ENCODE assay signal across 26 cellular contexts in the genomic region with DNA sequence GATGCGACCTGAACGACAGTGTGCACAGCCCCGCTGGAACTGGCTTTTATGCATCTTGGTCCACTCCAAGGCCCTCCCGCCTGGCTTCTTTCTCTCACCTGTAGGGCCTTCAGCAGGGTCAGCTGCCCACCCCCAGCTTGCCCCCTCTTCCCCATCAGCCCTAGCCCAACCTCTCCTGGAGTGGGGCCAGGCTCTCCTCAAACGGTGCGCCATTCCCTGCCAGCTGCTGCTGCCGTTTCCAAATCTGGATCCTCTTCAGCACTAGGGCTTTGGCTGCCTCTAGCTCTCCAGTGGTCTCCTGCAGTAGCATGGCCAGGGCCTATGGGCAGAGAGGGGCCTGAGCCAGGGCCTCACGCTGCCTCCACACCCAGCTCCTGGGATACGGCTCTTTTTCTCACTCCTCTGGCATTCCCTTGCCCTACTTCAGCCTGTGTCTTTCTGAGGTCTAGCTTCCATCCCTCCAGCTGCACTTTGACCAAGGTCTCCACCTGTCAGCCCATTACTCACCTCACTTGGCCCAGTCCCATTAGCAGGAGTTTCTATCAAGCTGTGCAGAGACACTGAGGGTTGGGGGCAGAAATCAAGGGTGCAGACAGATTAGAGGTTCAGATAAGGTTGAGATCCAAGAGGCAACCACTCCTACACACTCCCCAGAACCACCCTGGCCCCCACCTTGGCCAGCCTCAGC. TPM values are rescaled to one million over a fixed set of nuclear protein-coding genes. Genes with fewer than 3 reads are reported as not detected.
DNase-seq lines count a peak whose midpoint lies in the region; ATAC-seq and FAIRE-seq lines count a peak whose summit lies in the region.
"Had no signal": no experiment of that assay in that cellular context is flagged by ENCODE, and none has a peak within 500 bp of the region (broad histone marks: within the 10 kb centered on the region; RNA-seq: fewer than 3 reads in every experiment).

No MANE protein-coding gene starts in this region.

- H3K36me3 ChIP-seq in H7 (replicated peaks; ENCODE audit: control insufficient read depth, insufficient read depth, low read length) (peaks cover 15% of the 10 kb centered on the region), small intestine (ENCODE audit: control insufficient read depth in 2 of 2, insufficient read depth in 2 of 2, low read length in 2 of 2) (peaks cover 9 to 21% of the 10 kb centered on the region in 2 donors)

- H3K4me1 Mint-ChIP-seq in activated naive CD8-positive, alpha-beta T cell (ENCODE audit: low read depth), result peaks cover 71% of the 10 kb centered on the region
- peaks cover 70% of the 10 kb centered on the region for H3K4me1 Mint-ChIP-seq in activated naive CD8-positive, alpha-beta T cell treated with anti-CD3 and anti-CD28 coated beads for 36 hours
- H3K4me1 Mint-ChIP-seq in activated naive CD8-positive, alpha-beta T cell treated with anti-CD3 and anti-CD28 coated beads, Interleukin-2, amount 50 U/mL, for 24 hours, result peaks cover 72% of the 10 kb centered on the region

- H3K4me1 ChIP-seq in small intestine (ENCODE audit: control insufficient read depth in 2 of 2, insufficient read depth in 1 of 2, low read depth in 1 of 2, low read length in 1 of 2), result peaks cover 0 to 8% of the 10 kb centered on the region in 2 donors

- WGBS in small intestine, 3 donors, result 70 to 81% (median 75%) methylated on average over 9 of the region's 9 CpGs

- H3K36me3 Mint-ChIP-seq in activated naive CD8-positive, alpha-beta T cell, result peaks cover 2% of the 10 kb centered on the region
- peaks cover 77% of the 10 kb centered on the region for H3K36me3 Mint-ChIP-seq in activated naive CD8-positive, alpha-beta T cell treated with anti-CD3 and anti-CD28 coated beads for 36 hours
- H3K36me3 Mint-ChIP-seq in activated naive CD8-positive, alpha-beta T cell treated with anti-CD3 and anti-CD28 coated beads, Interleukin-2, amount 50 U/mL, for 24 hours (ENCODE audit: low read depth), result peaks cover 76% of the 10 kb centered on the region

- no peaks in the 10 kb centered on the region for H3K9me3 Mint-ChIP-seq in activated naive CD8-positive, alpha-beta T cell (ENCODE audit: low read depth)
- H3K9me3 Mint-ChIP-seq in activated naive CD8-positive, alpha-beta T cell treated with anti-CD3 and anti-CD28 coated beads for 36 hours, result no peaks in the 10 kb centered on the region
- no peaks in the 10 kb centered on the region for H3K9me3 Mint-ChIP-seq in activated naive CD8-positive, alpha-beta T cell treated with anti-CD3 and anti-CD28 coated beads, Interleukin-2, amount 50 U/mL, for 24 hours
- H3K9me3 Mint-ChIP-seq: central memory CD8-positive, alpha-beta T cell had no signal

- H3K9me3 ChIP-seq in small intestine (ENCODE audit: control insufficient read depth, low read depth), result no peaks in the 10 kb centered on the region
- H3K9me3 ChIP-seq: Caco-2, esophagus squamous epithelium, right lobe of liver, upper lobe of left lung had no signal

- no peak for ATAC-seq in activated naive CD8-positive, alpha-beta T cell treated with anti-CD3 and anti-CD28 coated beads, Interleukin-2, amount 50 U/mL, for 24 hours
- ATAC-seq in GM19455 (IDR thresholded peaks at IDR 0.05; ENCODE audit: unreplicated experiment), result no peak
- ATAC-seq: left lobe of liver, right lobe of liver had no signal

- DNase-seq in activated naive CD8-positive, alpha-beta T cell treated with anti-CD3 and anti-CD28 coated beads for 36 hours, result no peak
- DNase-seq in H7 (peak; percentile 32), small intestine (peak; percentile 63), kidney tubule cell (ENCODE audit: low spot score) (no peak), DMS53 treated with DMSO at 0.1 percent for 48 hours (lab: John Stamatoyannopoulos, UW; ENCODE audit: unreplicated experiment) (no peak)
- no peak for DNase-seq in activated naive CD8-positive, alpha-beta T cell treated with anti-CD3 and anti-CD28 coated beads, Interleukin-2, amount 50 U/mL, for 24 hours
- DNase-seq: activated CD8-positive, alpha-beta memory T cell treated with anti-CD3 and anti-CD28 coated beads for 24 hours; Caco-2; esophagus squamous epithelium; midbrain; NCI-H1417; NCI-H524 treated with DMSO at 0.1 percent for 48 hours; occipital lobe; right lobe of liver; stimulated activated naive CD4-positive, alpha-beta T cell; upper lobe of left lung had no signal

- H3K27ac Mint-ChIP-seq in activated naive CD8-positive, alpha-beta T cell, result peak overlapping the region; percentile 64
- no peak overlapping the region for H3K27ac Mint-ChIP-seq in activated naive CD8-positive, alpha-beta T cell treated with anti-CD3 and anti-CD28 coated beads for 36 hours
- H3K27ac Mint-ChIP-seq in activated naive CD8-positive, alpha-beta T cell treated with anti-CD3 and anti-CD28 coated beads, Interleukin-2, amount 50 U/mL, for 24 hours, result peak overlapping the region; percentile 30

- no peak overlapping the region for H3K27ac ChIP-seq in small intestine (ENCODE audit: low read depth in 1 of 2, low read length in 1 of 2)
- H3K27ac ChIP-seq: esophagus squamous epithelium, right lobe of liver, upper lobe of left lung, VCaP had no signal

- H3K27me3 ChIP-seq in H7 (ENCODE audit: control insufficient read depth, insufficient read depth, low read length) (no peaks in the 10 kb centered on the region), small intestine (ENCODE audit: control insufficient read depth in 2 of 2, insufficient read depth in 2 of 2, low read length in 2 of 2) (no peaks in the 10 kb centered on the region)
- H3K27me3 ChIP-seq: esophagus squamous epithelium, right lobe of liver, upper lobe of left lung had no signal

- FAIRE-seq in small intestine (lab: Jason Lieb, UNC), result no peak
- FAIRE-seq: H1, HTR-8/SVneo had no signal

- H3K4me3 Mint-ChIP-seq in activated naive CD8-positive, alpha-beta T cell, result peak overlapping the region; percentile 22
- H3K4me3 Mint-ChIP-seq in activated naive CD8-positive, alpha-beta T cell treated with anti-CD3 and anti-CD28 coated beads for 36 hours, result no peak overlapping the region
- H3K4me3 Mint-ChIP-seq in activated naive CD8-positive, alpha-beta T cell treated with anti-CD3 and anti-CD28 coated beads, Interleukin-2, amount 50 U/mL, for 24 hours, result no peak overlapping the region
- H3K4me3 Mint-ChIP-seq: central memory CD8-positive, alpha-beta T cell had no signal

- H3K4me3 ChIP-seq in H7 (ENCODE audit: insufficient read depth, low read depth, low read length) (no peak overlapping the region), small intestine (ENCODE audit: low read depth in 1 of 2, low read length in 2 of 2) (no peak overlapping the region)
- H3K4me3 ChIP-seq: esophagus squamous epithelium, right lobe of liver, upper lobe of left lung had no signal

- H3K27me3 Mint-ChIP-seq in activated naive CD8-positive, alpha-beta T cell, result no peaks in the 10 kb centered on the region
- no peaks in the 10 kb centered on the region for H3K27me3 Mint-ChIP-seq in activated naive CD8-positive, alpha-beta T cell treated with anti-CD3 and anti-CD28 coated beads for 36 hours
- H3K27me3 Mint-ChIP-seq in activated naive CD8-positive, alpha-beta T cell treated with anti-CD3 and anti-CD28 coated beads, Interleukin-2, amount 50 U/mL, for 24 hours, result no peaks in the 10 kb centered on the region
- H3K27me3 Mint-ChIP-seq: central memory CD8-positive, alpha-beta T cell had no signal

RNA-seq across cellular contexts. Expression of a gene that starts 5.0 kb away (rescaled TPM):
- total RNA-seq in activated naive CD8-positive, alpha-beta T cell treated with anti-CD3 and anti-CD28 coated beads for 36 hours, result 100 to 1,000 TPM; 256 to 259 TPM
- 43.5 and 51.5 TPM in 2 replicates for total RNA-seq in H7 (2014; rRNA removed; shearing (Covaris generic))
- 100 to 1,000 TPM; 129 to 842 (median 558) TPM for polyA plus RNA-seq in small intestine

RNA-seq across cellular contexts. Expression of a gene that starts 17.3 kb away (rescaled TPM):
- 10 to 100 TPM; 47.2 to 48.0 TPM for total RNA-seq in activated naive CD8-positive, alpha-beta T cell treated with anti-CD3 and anti-CD28 coated beads for 36 hours
- total RNA-seq in H7 (2014; rRNA removed; shearing (Covaris generic)), result 19.0 and 20.8 TPM in 2 replicates
- 10 to 100 TPM; 11.4 to 21.2 (median 14.9) TPM for polyA plus RNA-seq in small intestine

RNA-seq across cellular contexts. Expression of a gene that starts 22.1 kb away (rescaled TPM):
- 1 to 10 TPM; 1.3 to 2.0 TPM for total RNA-seq in activated naive CD8-positive, alpha-beta T cell treated with anti-CD3 and anti-CD28 coated beads for 36 hours
- 17.3 and 23.9 TPM in 2 replicates for total RNA-seq in H7 (2014; rRNA removed; shearing (Covaris generic))
- polyA plus RNA-seq in small intestine, result 10 to 100 TPM; 24.3 to 47.5 (median 35.8) TPM

RNA-seq across cellular contexts. Expression of a gene that starts 27.6 kb away (rescaled TPM):
- total RNA-seq in activated naive CD8-positive, alpha-beta T cell treated with anti-CD3 and anti-CD28 coated beads for 36 hours, result 10 to 100 TPM; 50.5 to 51.2 TPM
- total RNA-seq in H7 (2014; rRNA removed; shearing (Covaris generic)), result 22.6 and 30.6 TPM in 2 replicates
- polyA plus RNA-seq in small intestine, result 1 to 10 TPM in 1 of 3 donors, under 1 TPM in 2; 0.45 to 3.6 (median 0.54) TPM

RNA-seq across cellular contexts. Expression of a gene that starts 41.3 kb away (rescaled TPM):
- total RNA-seq in activated naive CD8-positive, alpha-beta T cell treated with anti-CD3 and anti-CD28 coated beads for 36 hours, result not detected
- not detected in 2 replicates for total RNA-seq in H7 (2014; rRNA removed; shearing (Covaris generic))
- polyA plus RNA-seq in small intestine, result under 1 TPM in 1 of 3 donors, not detected in 2; 0.15 TPM
- total RNA-seq: Caco-2; esophagus squamous epithelium; glomerular endothelial cell; H1; left lobe of liver; LHCN-M2; occipital lobe; right lobe of liver; T-helper 1 cell treated with Interleukin-12 subunit alpha and Interleukin-12 subunit beta and Interleukin-4 antibody, amounts not matched to agents 30 ng/mL and 1 ng/mL, for 36 hours; upper lobe of left lung had no signal
- polyA plus RNA-seq: H1 had no signal

Comparison
In these comparisons a context has a peak if more than half of its experiments do, and no peak if none do; other contexts are left out.
1. DNase-seq: peak in H7 (single experiment) and small intestine (single experiment); none in activated naive CD8-positive, alpha-beta T cell treated with anti-CD3 and anti-CD28 coated beads for 36 hours (single experiment), activated naive CD8-positive, alpha-beta T cell treated with anti-CD3 and anti-CD28 coated beads, Interleukin-2, amount 50 U/mL, for 24 hours (single experiment), kidney tubule cell (single experiment) and DMS53 treated with DMSO at 0.1 percent for 48 hours (single experiment).